ENCODE assay signal across 33 cellular contexts in the genomic region with DNA sequence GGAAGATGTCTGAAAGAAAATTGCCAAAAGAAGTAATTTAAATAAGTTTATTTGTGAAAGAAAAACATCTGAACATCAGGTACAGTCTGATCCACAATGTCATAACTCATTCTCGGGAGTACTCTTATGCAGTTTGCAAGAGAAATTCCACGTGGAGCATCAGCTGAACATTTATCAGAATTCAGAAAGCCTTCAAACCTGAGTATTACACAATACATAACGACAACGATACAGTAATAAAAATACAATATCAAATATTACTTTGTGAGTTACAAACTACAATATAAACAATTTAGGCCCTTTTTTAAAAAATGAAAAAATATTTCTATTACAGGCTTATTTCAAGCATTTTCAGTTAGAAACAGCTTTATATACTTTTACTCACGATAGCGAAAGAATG.
"Had no signal": no experiment of that assay in that cellular context is flagged by ENCODE, and none has a peak within 500 bp of the region (broad histone marks: within the 10 kb centered on the region; RNA-seq: fewer than 3 reads in every experiment).

No MANE protein-coding gene starts in this region.

- ATAC-seq: activated CD4-positive, CD25-positive, alpha-beta regulatory T cell treated with anti-CD3 and anti-CD28 coated beads, Interleukin-2, amount 50 U/mL, for 24 hours; activated CD8-positive, alpha-beta T cell treated with anti-CD3 and anti-CD28 coated beads for 36 hours; activated T-cell treated with anti-CD3 and anti-CD28 coated beads, Interleukin-2, amount 50 U/mL, for 4 hours; activated T-helper 17 cell treated with anti-CD3 and anti-CD28 coated beads, Interleukin-2, amount 50 U/mL, for 72 hours; foreskin keratinocyte; gastrocnemius medialis; heart left ventricle had no signal

- H3K9me3 ChIP-seq: esophagus muscularis mucosa, gastrocnemius medialis, heart left ventricle had no signal

- H3K36me3 ChIP-seq: brain microvascular endothelial cell, gastrocnemius medialis had no signal

- H3K4me1 ChIP-seq: esophagus muscularis mucosa, gastrocnemius medialis had no signal

- H3K4me3 Mint-ChIP-seq: activated B cell treated with CpG ODN at 0.5 μM for 24 hours; activated CD8-positive, alpha-beta T cell treated with anti-CD3 and anti-CD28 coated beads for 36 hours; activated naive CD8-positive, alpha-beta T cell; activated T-cell treated with anti-CD3 and anti-CD28 coated beads, Interleukin-2, amount 50 U/mL, for 4 hours; activated T-helper 17 cell treated with anti-CD3 and anti-CD28 coated beads, Interleukin-2, amount 50 U/mL, for 72 hours; central memory CD8-positive, alpha-beta T cell; dendritic cell treated with granulocyte-macrophage colony-stimulating factor and Interleukin-4, amounts not matched to agents 40 ng/mL and 50 ng/mL, for 4 days; endodermal cell; T-helper 2 cell treated with Interferon-gamma antibody and Interleukin-4, amounts not matched to agents 5 μg/mL and 100 μg/mL, for 36 hours had no signal

- H3K9me3 Mint-ChIP-seq: activated B cell treated with CpG ODN at 0.5 μM for 24 hours; activated CD8-positive, alpha-beta T cell treated with anti-CD3 and anti-CD28 coated beads for 36 hours; activated T-cell treated with anti-CD3 and anti-CD28 coated beads, Interleukin-2, amount 50 U/mL, for 4 hours; activated T-helper 17 cell treated with anti-CD3 and anti-CD28 coated beads, Interleukin-2, amount 50 U/mL, for 72 hours; central memory CD8-positive, alpha-beta T cell; dendritic cell treated with granulocyte-macrophage colony-stimulating factor and Interleukin-4, amounts not matched to agents 40 ng/mL and 50 ng/mL, for 4 days; endodermal cell; T-helper 2 cell treated with Interferon-gamma antibody and Interleukin-4, amounts not matched to agents 5 μg/mL and 100 μg/mL, for 36 hours had no signal

- H3K27me3 Mint-ChIP-seq: activated B cell treated with CpG ODN at 0.5 μM for 24 hours; activated CD8-positive, alpha-beta T cell treated with anti-CD3 and anti-CD28 coated beads for 36 hours; activated naive CD8-positive, alpha-beta T cell; activated T-helper 17 cell treated with anti-CD3 and anti-CD28 coated beads, Interleukin-2, amount 50 U/mL, for 72 hours; central memory CD8-positive, alpha-beta T cell; dendritic cell treated with granulocyte-macrophage colony-stimulating factor and Interleukin-4, amounts not matched to agents 40 ng/mL and 50 ng/mL, for 4 days had no signal

- DNase-seq: activated B cell treated with CpG ODN at 0.5 μM for 24 hours; activated CD4-positive, alpha-beta T cell treated with anti-CD3 and anti-CD28 coated beads for 48 hours; activated CD4-positive, alpha-beta T cell treated with anti-CD3 and anti-CD28 coated beads, Interleukin-2, amount 50 U/mL, for 1 hour; activated CD4-positive, alpha-beta T cell treated with anti-CD3 and anti-CD28 coated beads, Interleukin-2, amount 50 U/mL, for 48 hours; activated CD8-positive, alpha-beta memory T cell treated with anti-CD3 and anti-CD28 coated beads for 24 hours; activated CD8-positive, alpha-beta T cell treated with anti-CD3 and anti-CD28 coated beads for 36 hours; activated effector memory CD4-positive, alpha-beta T cell treated with Interleukin-2 at 50 U/mL for 16 hours; activated gamma-delta T cell treated with Interleukin-2 at 50 U/mL for 16 hours; activated naive CD4-positive, alpha-beta T cell treated with anti-CD3 and anti-CD28 coated beads, Interleukin-2, amount 50 U/mL, for 16 hours; activated naive CD4-positive, alpha-beta T cell treated with Interleukin-2 at 50 U/mL for 16 hours; activated T-cell treated with anti-CD3 and anti-CD28 coated beads, Interleukin-2, amount 50 U/mL, for 4 hours; amniotic stem cell; anterior cingulate cortex; brain microvascular endothelial cell; dorsolateral prefrontal cortex; effector memory CD4-positive, alpha-beta T cell; endodermal cell; foreskin keratinocyte; gastrocnemius medialis; glutamatergic neuron; heart left ventricle; T1000; WERI-Rb-1 had no signal

- H3K4me3 ChIP-seq: coronary artery, dorsolateral prefrontal cortex, esophagus muscularis mucosa, gastrocnemius medialis, heart left ventricle had no signal

- H3K27me3 ChIP-seq: brain microvascular endothelial cell, dorsolateral prefrontal cortex, esophagus muscularis mucosa, foreskin keratinocyte, gastrocnemius medialis, heart left ventricle had no signal

- H3K27ac Mint-ChIP-seq: activated B cell treated with CpG ODN at 0.5 μM for 24 hours; activated CD8-positive, alpha-beta T cell treated with anti-CD3 and anti-CD28 coated beads for 36 hours; activated naive CD8-positive, alpha-beta T cell; activated T-helper 17 cell treated with anti-CD3 and anti-CD28 coated beads, Interleukin-2, amount 50 U/mL, for 72 hours; dendritic cell treated with granulocyte-macrophage colony-stimulating factor and Interleukin-4, amounts not matched to agents 40 ng/mL and 50 ng/mL, for 4 days; endodermal cell; T-helper 2 cell treated with Interferon-gamma antibody and Interleukin-4, amounts not matched to agents 5 μg/mL and 100 μg/mL, for 36 hours had no signal

- H3K27ac ChIP-seq: brain microvascular endothelial cell, coronary artery, dorsolateral prefrontal cortex, esophagus muscularis mucosa, foreskin keratinocyte, gastrocnemius medialis, heart left ventricle, WERI-Rb-1 had no signal

- FAIRE-seq: astrocyte, bronchial epithelial cell had no signal

- H3K4me1 Mint-ChIP-seq: activated B cell treated with CpG ODN at 0.5 μM for 24 hours; activated T-helper 17 cell treated with anti-CD3 and anti-CD28 coated beads, Interleukin-2, amount 50 U/mL, for 72 hours; central memory CD8-positive, alpha-beta T cell; endodermal cell had no signal
